In the genomic region with DNA sequence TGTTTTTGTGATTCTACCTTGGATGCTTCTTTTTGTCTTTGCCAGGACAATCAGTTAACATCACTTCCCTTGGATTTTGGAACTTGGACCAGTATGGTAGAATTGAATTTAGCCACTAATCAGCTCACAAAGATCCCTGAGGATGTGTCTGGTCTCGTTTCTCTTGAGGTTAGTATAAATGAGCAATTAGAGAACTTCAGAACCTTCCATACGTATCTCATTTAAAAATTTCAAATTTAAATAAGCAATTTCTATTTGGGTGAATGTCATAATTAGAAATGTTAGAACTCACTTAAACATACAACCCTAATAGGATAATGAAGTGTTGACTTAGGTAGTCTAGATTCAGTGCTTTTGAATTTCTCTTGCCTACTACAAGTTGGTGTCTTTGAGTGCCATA, we compare ENCODE assay signal across 34 cellular contexts.
"Had no signal": no experiment of that assay in that cellular context is flagged by ENCODE, and none has a peak within 500 bp of the region (broad histone marks: within the 10 kb centered on the region; RNA-seq: fewer than 3 reads in every experiment).

No MANE protein-coding gene starts in this region.

- H3K9me3 ChIP-seq: MG63 had no signal

- H3K27me3 ChIP-seq: MG63 had no signal

- H3K27ac ChIP-seq: KMS-11 had no signal

- H3K9ac ChIP-seq: KMS-11 had no signal

- H3K4me3 ChIP-seq: MG63 had no signal

- DNase-seq: Karpas-422, Kasumi-1, MG63, MM.1S, MV-4-11, NCI-H1048, NCI-H1092, NCI-H1092 treated with DMSO at 0.1 percent for 48 hours, NCI-H1105, NCI-H1105 treated with DMSO at 0.1 percent for 48 hours, NCI-H1417, NCI-H1417 treated with DMSO at 0.1 percent for 48 hours, NCI-H1436, NCI-H1436 treated with DMSO at 0.1 percent for 48 hours, NCI-H146, NCI-H1694, NCI-H1694 treated with DMSO at 0.1 percent for 48 hours, NCI-H187, NCI-H187 treated with DMSO at 0.1 percent for 48 hours, NCI-H1930, NCI-H2029, NCI-H2029 treated with DMSO at 0.1 percent for 48 hours, NCI-H2081, NCI-H2081 treated with DMSO at 0.1 percent for 48 hours, NCI-H2107, NCI-H2171, NCI-H2171 treated with DMSO at 0.1 percent for 48 hours, NCI-H2227 treated with DMSO at 0.1 percent for 48 hours, NCI-H226, NCI-H345, NCI-H446, NCI-H446 treated with DMSO at 0.1 percent for 48 hours, NCI-H510A had no signal

- H3K4me2 ChIP-seq: KMS-11 had no signal
